14 cellular contexts compared by ENCODE assay signal in the genomic region with DNA sequence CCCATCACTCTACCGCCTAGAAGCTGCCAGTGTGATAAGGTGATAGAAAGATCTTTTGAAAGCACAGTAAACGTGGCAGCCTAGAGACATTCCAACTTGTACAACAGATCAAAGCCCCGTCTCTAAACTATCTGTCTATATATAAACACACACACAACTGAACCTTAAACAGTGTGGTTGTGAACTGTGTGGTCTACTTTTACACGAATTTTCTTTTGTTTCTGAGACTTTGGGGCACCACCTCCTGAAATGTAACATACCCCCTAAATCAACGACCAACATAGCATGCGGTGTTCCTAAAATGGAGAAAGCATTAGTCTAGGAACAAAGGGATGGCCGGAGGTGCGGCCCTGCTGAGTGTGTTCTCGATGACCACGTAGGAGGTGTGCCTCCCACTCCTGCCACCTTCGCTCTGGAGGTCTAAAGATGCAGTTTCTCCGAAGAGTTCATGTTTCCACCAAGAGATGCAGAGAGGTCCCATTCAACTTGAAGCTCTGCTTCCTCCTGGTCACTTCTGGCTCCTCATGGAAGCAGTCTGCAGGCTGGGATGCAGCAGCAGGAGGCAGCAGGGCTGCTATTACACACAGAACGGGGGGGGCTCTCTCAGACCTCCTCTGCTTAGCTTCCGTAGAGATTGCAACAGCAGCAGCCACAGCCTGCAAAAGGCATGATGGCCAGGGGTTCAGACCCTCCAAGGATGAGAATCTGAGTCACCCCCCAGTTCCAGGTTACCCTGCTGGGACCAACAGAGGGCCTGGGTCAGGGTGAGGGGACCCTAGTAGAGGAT.
"Had no signal": no experiment of that assay in that cellular context is flagged by ENCODE, and none has a peak within 500 bp of the region (broad histone marks: within the 10 kb centered on the region; RNA-seq: fewer than 3 reads in every experiment).

No MANE protein-coding gene starts in this region.

- H3K27ac ChIP-seq: breast epithelium, esophagus muscularis mucosa, right atrium auricular region, tibial nerve had no signal

- DNase-seq: activated CD4-positive, alpha-beta T cell treated with anti-CD3 and anti-CD28 coated beads, Interleukin-2, amount 10 ng/mL, durations not matched to agents 7 days and 5 days; activated CD4-positive, CD25-positive, alpha-beta regulatory T cell; activated CD8-positive, alpha-beta memory T cell treated with anti-CD3 and anti-CD28 coated beads for 24 hours; left cardiac atrium; naive B cell; posterior cingulate gyrus; small intestine; T-helper 17 cell had no signal

- H3K27me3 ChIP-seq: breast epithelium, esophagus muscularis mucosa, right atrium auricular region, tibial nerve had no signal

- H3K9me3 ChIP-seq: breast epithelium, esophagus muscularis mucosa, right atrium auricular region, tibial nerve had no signal

- ATAC-seq: left cardiac atrium; stimulated activated memory B cell treated with anti-CD40 and anti-IgM and Interleukin-4, amounts not matched to agents 10 μg/mL and 1 μg/mL and 100 μg/mL, for 72 hours; T-helper 17 cell had no signal

- H3K4me3 ChIP-seq: breast epithelium, esophagus muscularis mucosa, lung, right atrium auricular region, tibial nerve had no signal

- H3K36me3 ChIP-seq: breast epithelium, esophagus muscularis mucosa, right atrium auricular region, tibial nerve had no signal
